ENCODE assay signal across 12 cellular contexts in genomic region chr21:25963186-25963585, GRCh38.
DNase-seq lines count a peak whose midpoint lies in the region; ATAC-seq and TF ChIP-seq lines count a peak whose summit lies in the region.
"Had no signal": no experiment of that assay in that cellular context is flagged by ENCODE, and none has a peak within 500 bp of the region (broad histone marks: within the 10 kb centered on the region; RNA-seq: fewer than 3 reads in every experiment).

No MANE protein-coding gene starts in this region.

- 53 to 57% methylated on average over 3 to 5 of the region's 5 CpGs for WGBS in gastroesophageal sphincter (ENCODE audit: low coverage in 1 of 2), 2 donors
- WGBS in stomach, 5 donors = 39 to 45% (median 42%) methylated on average over 5 of the region's 5 CpGs

- TF ChIP-seq EP300 in gastroesophageal sphincter (IDR thresholded peaks at IDR 0.05) (no peak), stomach (IDR thresholded peaks at IDR 0.05) (no peak)

- H3K27me3 ChIP-seq in SU-DHL-6 (ENCODE audit: low read length) = no peaks in the 10 kb centered on the region
- H3K27me3 ChIP-seq in gastroesophageal sphincter = no peaks in the 10 kb centered on the region
- no peaks in the 10 kb centered on the region for H3K27me3 ChIP-seq in stomach

- ATAC-seq in gastroesophageal sphincter (peak; percentile 44), GM21526 (IDR thresholded peaks at IDR 0.05; ENCODE audit: low FRiP score, unreplicated experiment) (no peak)

- H3K4me2 ChIP-seq in SU-DHL-6 (ENCODE audit: low read depth, low read length, poor library complexity, severe bottlenecking) = no peak overlapping the region

- H3K4me1 Mint-ChIP-seq in HFFc6 (ENCODE audit: low read depth) = peaks cover 52% of the 10 kb centered on the region

- H3K27me3 Mint-ChIP-seq in HFFc6 (ENCODE audit: insufficient read depth) = no peaks in the 10 kb centered on the region
- H3K27me3 Mint-ChIP-seq: naive B cell had no signal

- H3K4me3 ChIP-seq in SU-DHL-6 (ENCODE audit: insufficient read depth, low read length, poor library complexity, severe bottlenecking) (no peak overlapping the region), gastroesophageal sphincter (no peak overlapping the region), stomach (no peak overlapping the region)

- H3K9ac ChIP-seq in SU-DHL-6 (ENCODE audit: low read length) = no peak overlapping the region

- H3K79me2 ChIP-seq in SU-DHL-6 (ENCODE audit: insufficient read depth, low read length) = no peaks in the 10 kb centered on the region

- H3K27ac ChIP-seq in SU-DHL-6 (ENCODE audit: low read depth, low read length) (no peak overlapping the region), gastroesophageal sphincter (peak overlapping the region in 3 of 4 donors; percentile 18 to 50 (median 33)), stomach (peak overlapping the region in 4 of 5 donors; percentile 39 to 62 (median 53))

- H3K36me3 Mint-ChIP-seq in HFFc6 (ENCODE audit: low read depth) = peaks cover 33% of the 10 kb centered on the region

- H3K4me1 ChIP-seq in gastroesophageal sphincter (peaks cover 0 to 17% (median 3%) of the 10 kb centered on the region in 3 donors), stomach (peaks cover 5 to 52% (median 21%) of the 10 kb centered on the region in 4 donors)

- no peak overlapping the region for H3K4me3 Mint-ChIP-seq in HFFc6

- TF ChIP-seq POLR2A in gastroesophageal sphincter (IDR thresholded peaks at IDR 0.05) (no peak), stomach (IDR thresholded peaks at IDR 0.05) (no peak)

- H3K36me3 ChIP-seq in SU-DHL-6 (ENCODE audit: low read length) = no peaks in the 10 kb centered on the region
- H3K36me3 ChIP-seq in gastroesophageal sphincter = peaks cover 0 to 46% of the 10 kb centered on the region in 2 donors
- peaks cover 0 to 18% (median 9%) of the 10 kb centered on the region in 4 donors for H3K36me3 ChIP-seq in stomach

- no peaks in the 10 kb centered on the region for H3K9me3 Mint-ChIP-seq in HFFc6
- H3K9me3 Mint-ChIP-seq: naive B cell had no signal

- peaks cover 9% of the 10 kb centered on the region; the same call in 1 of the 2 replicates for H3F3A ChIP-seq in SU-DHL-6 (ENCODE audit: insufficient read depth)

- no peak overlapping the region; the same call in 1 of the 2 replicates for H3K27ac Mint-ChIP-seq in HFFc6

- intact Hi-C loops in stomach (cut with DNase I; ENCODE audit: low total_unique reads) = no loop called here

- no peaks in the 10 kb centered on the region for H3K9me2 ChIP-seq in SU-DHL-6 (replicated peaks; ENCODE audit: insufficient read depth, low read length)

- H3K9me3 ChIP-seq in SU-DHL-6 (ENCODE audit: insufficient read depth, low read length) (no peaks in the 10 kb centered on the region), gastroesophageal sphincter (no peaks in the 10 kb centered on the region), stomach (no peaks in the 10 kb centered on the region)

- TF ChIP-seq CTCF in HFFc6 (IDR thresholded peaks at IDR 0.05) (no peak), SU-DHL-6 (IDR thresholded peaks at IDR 0.05; ENCODE audit: insufficient read depth, low read length, poor library complexity, severe bottlenecking) (no peak), gastroesophageal sphincter (IDR thresholded peaks at IDR 0.05) (no peak), stomach (IDR thresholded peaks at IDR 0.05) (no peak)

- H2AFZ ChIP-seq in SU-DHL-6 (ENCODE audit: low read depth, low read length, severe bottlenecking) = peak overlapping the region; percentile 37

- DNase-seq in HFFc6 (peak; percentile 16), stomach (no peak), activated gamma-delta T cell (lab: John Stamatoyannopoulos, UW) (no peak), UCSD-AML1 (lab: John Stamatoyannopoulos, UW; ENCODE audit: unreplicated experiment) (no peak)
- DNase-seq in stimulated activated CD8-positive, alpha-beta memory T cell treated with anti-CD3 and anti-CD28 coated beads, Interleukin-4, amount 100 ng/mL, for 48 hours = no peak
- DNase-seq: GDM1, KBM-7, naive B cell, NCI-H526 had no signal

- no peaks in the 10 kb centered on the region for H4K20me1 ChIP-seq in SU-DHL-6 (ENCODE audit: low read depth, low read length)
